ENCODE assay signal across 7 cellular contexts in the genomic region with DNA sequence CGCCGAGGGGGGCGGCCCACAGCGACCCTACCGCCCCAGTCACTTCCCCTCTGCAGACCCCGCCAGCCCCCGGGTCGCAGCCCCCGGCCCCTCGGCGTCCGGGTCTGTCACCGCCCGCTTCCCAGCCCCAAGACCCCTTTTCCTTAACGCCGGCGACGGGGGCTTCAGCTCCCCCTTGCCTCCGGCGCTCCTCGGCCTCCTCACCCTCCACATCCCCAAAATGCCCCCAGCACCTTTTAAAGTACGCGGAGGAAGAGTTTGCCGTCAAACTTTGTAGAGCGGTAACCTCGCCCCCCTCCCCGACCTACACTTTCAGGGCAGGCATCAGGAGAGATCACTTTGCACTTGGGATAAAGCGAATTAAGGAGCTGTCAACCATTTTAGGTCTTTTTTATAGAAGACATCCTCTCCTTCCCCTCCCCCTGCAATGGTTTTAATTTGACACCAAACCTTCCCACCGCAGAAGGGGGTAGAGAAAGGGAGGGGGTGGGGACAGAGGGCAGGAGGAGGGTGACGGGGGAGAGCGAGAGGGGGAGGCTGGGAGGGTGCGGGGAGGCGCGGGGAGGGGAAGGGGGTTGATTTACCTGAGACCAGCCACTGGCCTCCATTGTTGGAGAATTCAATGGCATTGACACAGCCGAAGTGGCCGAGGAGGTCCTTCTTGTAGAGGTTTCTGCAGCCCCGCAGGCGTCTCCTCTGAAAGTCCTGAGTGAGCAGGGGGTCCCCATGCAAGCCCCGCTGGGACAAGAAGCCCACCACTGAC. TPM values are rescaled to one million over a fixed set of nuclear protein-coding genes. Genes with fewer than 3 reads are reported as not detected.
DNase-seq lines count a peak whose midpoint lies in the region; ATAC-seq and TF ChIP-seq lines count a peak whose summit lies in the region.

No MANE protein-coding gene starts in this region.

- peaks cover 43% of the 10 kb centered on the region for H3K4me1 Mint-ChIP-seq in activated naive CD8-positive, alpha-beta T cell treated with anti-CD3 and anti-CD28 coated beads, Interleukin-2, amount 50 U/mL, for 24 hours

- no peaks in the 10 kb centered on the region for H3K9me3 Mint-ChIP-seq in activated naive CD8-positive, alpha-beta T cell treated with anti-CD3 and anti-CD28 coated beads, Interleukin-2, amount 50 U/mL, for 24 hours

- no peaks in the 10 kb centered on the region for H3K9me3 ChIP-seq in heart right ventricle

- H3K27ac ChIP-seq in heart right ventricle: peak overlapping the region; percentile 71 to 98 (median 94)

- peak overlapping the region; percentile 95 for H3K4me3 ChIP-seq in GM12864 (ENCODE audit: low read depth, low read length)
- peak overlapping the region; percentile 79 to 98 (median 90) for H3K4me3 ChIP-seq in heart right ventricle

- peaks cover 0 to 22% (median 0%) of the 10 kb centered on the region in 9 donors for H3K36me3 ChIP-seq in heart right ventricle

- ATAC-seq in HG03045 (IDR thresholded peaks at IDR 0.05; ENCODE audit: unreplicated experiment) (peak; percentile 3), heart right ventricle (peak; percentile 13 to 65 (median 34)), HG02884 (IDR thresholded peaks at IDR 0.05; ENCODE audit: unreplicated experiment) (no peak)
- ATAC-seq in activated naive CD8-positive, alpha-beta T cell treated with anti-CD3 and anti-CD28 coated beads, Interleukin-2, amount 50 U/mL, for 24 hours: peak; percentile 13

- intact Hi-C loops in heart right ventricle (cut with DNase I): loop anchor here in 6 of 10 donors (5.0 to 10.0 kb wide), 4 partner anchors 40 to 90 kb away; a partner anchor contains a TSS

- peaks cover 11% of the 10 kb centered on the region for H3K36me3 Mint-ChIP-seq in activated naive CD8-positive, alpha-beta T cell treated with anti-CD3 and anti-CD28 coated beads, Interleukin-2, amount 50 U/mL, for 24 hours (ENCODE audit: low read depth)

- H3K4me1 ChIP-seq in heart right ventricle: peaks cover 3 to 44% (median 39%) of the 10 kb centered on the region in 9 donors

- H3K4me3 Mint-ChIP-seq in activated naive CD8-positive, alpha-beta T cell treated with anti-CD3 and anti-CD28 coated beads, Interleukin-2, amount 50 U/mL, for 24 hours: peak overlapping the region; percentile 92

- WGBS in heart right ventricle, 2 donors: 0 to 1% methylated on average over 38 to 39 of the region's 39 CpGs

- H3K27ac Mint-ChIP-seq in activated naive CD8-positive, alpha-beta T cell treated with anti-CD3 and anti-CD28 coated beads, Interleukin-2, amount 50 U/mL, for 24 hours: peak overlapping the region; percentile 84

- DNase-seq in GM12864 (ENCODE audit: low read depth): no peak
- peak; percentile 51 for DNase-seq in RKO (ENCODE audit: low spot score)
- no peak for DNase-seq in activated naive CD8-positive, alpha-beta T cell treated with anti-CD3 and anti-CD28 coated beads, Interleukin-2, amount 50 U/mL, for 24 hours
- DNase-seq in heart right ventricle: peak; percentile 28 to 41
- DNase-seq in putamen (ENCODE audit: low spot score): peak; percentile 34

- no peaks in the 10 kb centered on the region for H3K27me3 ChIP-seq in heart right ventricle

- no peaks in the 10 kb centered on the region for H3K27me3 Mint-ChIP-seq in activated naive CD8-positive, alpha-beta T cell treated with anti-CD3 and anti-CD28 coated beads, Interleukin-2, amount 50 U/mL, for 24 hours

- TF ChIP-seq CTCF in GM12864 (IDR thresholded peaks at IDR 0.05; ENCODE audit: low read depth, low read length, missing control alignments) (no peak), heart right ventricle (IDR thresholded peaks at IDR 0.05) (no peak)

RNA-seq across cellular contexts. Expression of a gene that starts 0.6 kb away (rescaled TPM):
- 10 to 100 TPM; 49.3 to 63.1 (median 58.7) TPM for total RNA-seq in heart right ventricle
- polyA plus RNA-seq in heart right ventricle: 10 to 100 TPM; 14.1 to 18.2 TPM

RNA-seq across cellular contexts. Expression of a gene that starts 38.9 kb away (rescaled TPM):
- total RNA-seq in heart right ventricle: 10 to 100 TPM; 13.9 to 22.4 (median 16.3) TPM
- polyA plus RNA-seq in heart right ventricle: 1 to 10 TPM; 9.8 TPM

Comparison
In these comparisons a context has a peak if more than half of its experiments do, and no peak if none do; other contexts are left out.
1. DNase-seq: peak in RKO (single experiment), heart right ventricle (2 of 2) and putamen (single experiment); none in GM12864 (single experiment) and activated naive CD8-positive, alpha-beta T cell treated with anti-CD3 and anti-CD28 coated beads, Interleukin-2, amount 50 U/mL, for 24 hours (single experiment).